ENCODE assay signal across 8 cellular contexts in genomic region chr20:50172347-50173013, GRCh38. TPM values are rescaled to one million over a fixed set of nuclear protein-coding genes. Genes with fewer than 3 reads are reported as not detected.
DNase-seq lines count a peak whose midpoint lies in the region; ATAC-seq, FAIRE-seq and TF ChIP-seq lines count a peak whose summit lies in the region.

No MANE protein-coding gene starts in this region.

- H3K4me3 ChIP-seq in GM12878, result no peak overlapping the region
- H3K4me3 ChIP-seq in iPS-18a (ENCODE audit: low read length), result peak overlapping the region; percentile 72

- H3K9ac ChIP-seq in GM12878 (ENCODE audit: control insufficient read depth, insufficient read depth, low read length), result no peak overlapping the region
- H3K9ac ChIP-seq in iPS-18a (ENCODE audit: low read length), result peak overlapping the region; percentile 53

- no peaks in the 10 kb centered on the region for H3K27me3 ChIP-seq in GM12878 (replicated peaks in 1 of 2; ENCODE audit: control insufficient read depth in 2 of 2, insufficient read depth in 2 of 2, low read length in 1 of 2)
- H3K27me3 ChIP-seq in iPS-18a (ENCODE audit: control insufficient read depth, insufficient read depth, low read length), result no peaks in the 10 kb centered on the region

- in situ Hi-C loops in GM12878 (cut with MboI), result no loop called here

- no peak for TF ChIP-seq EP300 in GM12878 (IDR thresholded peaks at IDR 0.05; ENCODE audit: borderline replicate concordance in 1 of 2, control insufficient read depth in 1 of 2, low read depth in 2 of 2, low read length in 2 of 2)

- H3K27ac ChIP-seq in GM12878 (ENCODE audit: control insufficient read depth, insufficient read depth) (no peak overlapping the region), iPS-18a (ENCODE audit: low read length) (no peak overlapping the region)

- POLR2A ChIA-PET in GM12878 (lab: Charles Lee), result interaction anchor here (0.6 to 1.0 kb wide), 2 partner anchors 33 to 57 kb away, joined by 4 to 9 read pairs; no protein-coding TSS in a partner anchor

- no peaks in the 10 kb centered on the region for H3K79me2 ChIP-seq in GM12878 (ENCODE audit: control insufficient read depth, insufficient read depth, low read length)

- peak overlapping the region; percentile 46 for H3K4me2 ChIP-seq in GM12878 (ENCODE audit: control insufficient read depth, insufficient read depth)

- WGBS in GM12878 (ENCODE audit: insufficient coverage, insufficient replicate concordance, low lambda C conversion rate, missing lambda C conversion rate), result 11% methylated on average over 24 of the region's 36 CpGs

- no peak for FAIRE-seq in GM12878 (lab: Jason Lieb, UNC)

- H3K9me3 ChIP-seq in GM12878 (replicated peaks; ENCODE audit: control insufficient read depth, insufficient read depth, low read length) (no peaks in the 10 kb centered on the region), iPS-18a (ENCODE audit: control insufficient read depth, low read depth, low read length) (no peaks in the 10 kb centered on the region)

- no peak for TF ChIP-seq RAD21 in GM12878 (IDR thresholded peaks at IDR 0.05; ENCODE audit: insufficient read depth, low read depth, low read length)

- TF ChIP-seq POLR2A in GM12878 (IDR thresholded peaks at IDR 0.05; ENCODE audit: low read depth, low read length), result no peak

- H3K4me1 ChIP-seq in GM12878 (ENCODE audit: control insufficient read depth, insufficient read depth, low read length) (no peaks in the 10 kb centered on the region), iPS-18a (ENCODE audit: control insufficient read depth, low read depth, low read length) (peaks cover 12% of the 10 kb centered on the region)

- SMC1A ChIA-PET in GM12878 (lab: Charles Lee; ENCODE audit: uncharacterized antibody, unreplicated experiment), result interaction anchor here (1.3 kb wide), 1 partner anchor 52 kb away, joined by 3 read pairs; no protein-coding TSS in a partner anchor

- H3K27ac Mint-ChIP-seq in activated naive CD4-positive, alpha-beta T cell treated with anti-CD3 and anti-CD28 coated beads, Interleukin-2, amount 50 U/mL, for 72 hours, result no peak overlapping the region

- TF ChIP-seq CTCF in GM12878 (IDR thresholded peaks at IDR 0.05 in 2 of 3, conservative IDR thresholded peaks at IDR 0.05 in 1 of 3; ENCODE audit: control insufficient read depth in 2 of 3, extremely low read depth in 1 of 3, insufficient read depth in 1 of 3, low read depth in 3 of 3, low read length in 3 of 3), result no peak

- no TSS peak for BruUV-seq in GM12878 (replicated peaks; lab: Mats Ljungman, UMichigan)

- peak overlapping the region; percentile 77 for H2AFZ ChIP-seq in GM12878 (ENCODE audit: control insufficient read depth, low read depth, low read length)

- no peaks in the 10 kb centered on the region for H3K9me3 Mint-ChIP-seq in activated naive CD4-positive, alpha-beta T cell treated with anti-CD3 and anti-CD28 coated beads, Interleukin-2, amount 50 U/mL, for 72 hours

- RAD21 ChIA-PET in GM12878 (lab: Charles Lee; ENCODE audit: unreplicated experiment), result interaction anchor here (0.6 kb wide), 1 partner anchor 786 kb away, joined by 4 read pairs; no protein-coding TSS in a partner anchor

- H3K36me3 ChIP-seq in GM12878 (ENCODE audit: control insufficient read depth in 2 of 2, insufficient read depth in 2 of 2, low read length in 1 of 2) (no peaks in the 10 kb centered on the region), iPS-18a (ENCODE audit: control insufficient read depth, low read depth, low read length) (no peaks in the 10 kb centered on the region)

- no peaks in the 10 kb centered on the region for H3K36me3 Mint-ChIP-seq in activated naive CD4-positive, alpha-beta T cell treated with anti-CD3 and anti-CD28 coated beads, Interleukin-2, amount 50 U/mL, for 72 hours

- DNase-seq in activated naive CD4-positive, alpha-beta T cell treated with anti-CD3 and anti-CD28 coated beads, Interleukin-2, amount 50 U/mL, for 72 hours (ENCODE audit: low spot score in 2 of 2), result no peak
- no peak for DNase-seq in activated naive CD4-positive, alpha-beta T cell treated with anti-CD3 and anti-CD28 coated beads, Interleukin-2, amount 50 U/mL, for 16 hours
- DNase-seq in GM12878 (ENCODE audit: low read depth, low spot score) (no peak), sciatic nerve (ENCODE audit: low spot score) (peak; percentile 90), cortex of kidney (lab: John Stamatoyannopoulos, UW) (no peak)
- DNase-seq in activated CD8-positive, alpha-beta memory T cell treated with anti-CD3 and anti-CD28 coated beads for 24 hours, result no peak

- intact Hi-C loops in GM12878 (cut with micrococcal nuclease; ENCODE audit: unreplicated experiment) (no loop called here), sciatic nerve (cut with DNase I) (loop anchor here (5.0 kb wide), 1 partner anchor 190 kb away; the partner anchor contains the start of gene SNAI1)

- CTCF ChIA-PET in GM12878 (lab: Yijun Ruan, JAX), result interaction anchor here (0.6 to 9.3 kb wide), 3 partner anchors 53 to 193 kb away, joined by 3 to 219 read pairs (median 10); no protein-coding TSS in a partner anchor

- no peaks in the 10 kb centered on the region for H4K20me1 ChIP-seq in GM12878 (ENCODE audit: control insufficient read depth, insufficient read depth)

- ATAC-seq in activated naive CD4-positive, alpha-beta T cell treated with anti-CD3 and anti-CD28 coated beads, Interleukin-2, amount 50 U/mL, for 72 hours, result peak; percentile 48 to 80
- peak; percentile 62 for ATAC-seq in GM12878
- ATAC-seq in sciatic nerve, result peak; percentile 96
- no peak for ATAC-seq in HG02571 (IDR thresholded peaks at IDR 0.05; ENCODE audit: unreplicated experiment)

TF ChIP-seq in GM12878, 131 proteins besides CTCF, POLR2A, EP300 and RAD21:
- TF ChIP-seq NBN (IDR thresholded peaks at IDR 0.05), result no peak
- no peak for TF ChIP-seq HDAC6 (IDR thresholded peaks at IDR 0.05; ENCODE audit: unreplicated experiment)

RNA-seq across cellular contexts. Expression of gene CEBPB, which starts 18.1 kb away (rescaled TPM):
- 10 to 100 TPM; 29.0 to 50.9 TPM for total RNA-seq in activated naive CD4-positive, alpha-beta T cell treated with anti-CD3 and anti-CD28 coated beads, Interleukin-2, amount 50 U/mL, for 72 hours
- 1.1 and 2.0 TPM in 2 replicates for total RNA-seq in GM12878 (2013; cell fraction: nucleolus; rRNA removed)
- total RNA-seq in GM12878 (2014; rRNA removed) (4.1 and 5.9 TPM in 2 replicates), GM12878 (2014; rRNA removed; fragmentation: Illumina TruSeq; extraction: Trizol) (1.3 and 1.5 TPM in 2 replicates), GM12878 (2021) (6.9 and 8.8 TPM in 2 replicates), sciatic nerve (113 TPM)
- polyA plus RNA-seq in GM12878 (2011; ENCODE audit: low read depth), result not detected
- polyA plus RNA-seq in GM12878 (2011; rRNA removed) (1.6 and 1.9 TPM in 2 replicates), GM12878 (2014; fragmentation: Illumina TruSeq; extraction: Trizol) (0.22 and 0.62 TPM in 2 replicates), GM12878 (2014; fragmentation: Nextera tagmentation; extraction: Ambion mirVana) (under 1 TPM; 0.18 to 0.73 TPM), GM12878 (2014; rRNA removed) (7.3 and 8.2 TPM in 2 replicates), GM12878 (2016; fragmentation: Nextera tagmentation; extraction: Ambion mirVana) (1 to 10 TPM in 1 of 2 experiments, under 1 TPM in 1; 0.45 to 6.6 TPM)
- 1.3 and 3.1 TPM in 2 replicates for polyA plus RNA-seq in GM12878 (2011; cell fraction: cytosol; rRNA removed)
- polyA plus RNA-seq in GM12878 (2011; cell fraction: nucleus; rRNA removed), result 3.9 and 5.5 TPM in 2 replicates
- polyA plus RNA-seq in GM12878 (2012), result 2.6 and 2.8 TPM in 2 replicates
- polyA minus RNA-seq in GM12878 (2011; rRNA and poly(A)+ RNA removed), result 0.44 and 0.52 TPM in 2 replicates
- polyA minus RNA-seq in GM12878 (2011; cell fraction: cytosol; rRNA and poly(A)+ RNA removed), result 5.3 and 7.5 TPM in 2 replicates
- 2.4 and 7.8 TPM in 2 replicates for polyA minus RNA-seq in GM12878 (2011; cell fraction: nucleus; rRNA and poly(A)+ RNA removed)

RNA-seq across cellular contexts. Expression of gene PEDS1, which starts 19.0 kb away (rescaled TPM):
- 10 to 100 TPM; 14.8 to 21.2 TPM for total RNA-seq in activated naive CD4-positive, alpha-beta T cell treated with anti-CD3 and anti-CD28 coated beads, Interleukin-2, amount 50 U/mL, for 72 hours
- 8.1 and 8.4 TPM in 2 replicates for total RNA-seq in GM12878 (2013; cell fraction: nucleolus; rRNA removed)
- total RNA-seq in GM12878 (2014; rRNA removed) (24.2 and 24.5 TPM in 2 replicates), GM12878 (2014; rRNA removed; fragmentation: Illumina TruSeq; extraction: Trizol) (12.1 and 12.2 TPM in 2 replicates), GM12878 (2021) (15.1 and 15.4 TPM in 2 replicates), sciatic nerve (39.5 TPM)
- polyA plus RNA-seq in GM12878 (2011; ENCODE audit: low read depth), result 5.8 TPM
- polyA plus RNA-seq in GM12878 (2011; rRNA removed) (5.2 and 15.9 TPM in 2 replicates), GM12878 (2014; fragmentation: Illumina TruSeq; extraction: Trizol) (9.9 and 17.8 TPM in 2 replicates), GM12878 (2014; fragmentation: Nextera tagmentation; extraction: Ambion mirVana) (1 to 10 TPM; 1.7 to 4.3 TPM), GM12878 (2014; rRNA removed) (25.6 and 26.1 TPM in 2 replicates), GM12878 (2016; fragmentation: Nextera tagmentation; extraction: Ambion mirVana) (10 to 100 TPM; 19.7 to 20.9 TPM)
- 21.9 and 24.8 TPM in 2 replicates for polyA plus RNA-seq in GM12878 (2011; cell fraction: cytosol; rRNA removed)
- 11.9 and 13.4 TPM in 2 replicates for polyA plus RNA-seq in GM12878 (2011; cell fraction: nucleus; rRNA removed)
- 10.5 and 11.6 TPM in 2 replicates for polyA plus RNA-seq in GM12878 (2012)
- polyA minus RNA-seq in GM12878 (2011; rRNA and poly(A)+ RNA removed), result 28.9 and 31.5 TPM in 2 replicates
- 11.8 and 15.8 TPM in 2 replicates for polyA minus RNA-seq in GM12878 (2011; cell fraction: cytosol; rRNA and poly(A)+ RNA removed)
- polyA minus RNA-seq in GM12878 (2011; cell fraction: nucleus; rRNA and poly(A)+ RNA removed), result 2.1 and 4.2 TPM in 2 replicates

RNA-seq across cellular contexts. Expression of gene UBE2V1, which starts 59.5 kb away (rescaled TPM):
- total RNA-seq in activated naive CD4-positive, alpha-beta T cell treated with anti-CD3 and anti-CD28 coated beads, Interleukin-2, amount 50 U/mL, for 72 hours, result 100 to 1,000 TPM; 152 to 221 TPM
- total RNA-seq in GM12878 (2013; cell fraction: nucleolus; rRNA removed), result 310 and 312 TPM in 2 replicates
- total RNA-seq in GM12878 (2014; rRNA removed) (51.8 and 57.8 TPM in 2 replicates), GM12878 (2014; rRNA removed; fragmentation: Illumina TruSeq; extraction: Trizol) (87.4 and 90.5 TPM in 2 replicates), GM12878 (2021) (102 and 104 TPM in 2 replicates), sciatic nerve (93.4 TPM)
- 80.2 TPM for polyA plus RNA-seq in GM12878 (2011; ENCODE audit: low read depth)
- polyA plus RNA-seq in GM12878 (2011; rRNA removed) (110 and 131 TPM in 2 replicates), GM12878 (2014; fragmentation: Illumina TruSeq; extraction: Trizol) (219 and 257 TPM in 2 replicates), GM12878 (2014; fragmentation: Nextera tagmentation; extraction: Ambion mirVana) (100 to 1,000 TPM; 151 to 215 TPM), GM12878 (2014; rRNA removed) (109 and 131 TPM in 2 replicates), GM12878 (2016; fragmentation: Nextera tagmentation; extraction: Ambion mirVana) (100 to 1,000 TPM; 181 to 188 TPM)
- polyA plus RNA-seq in GM12878 (2011; cell fraction: cytosol; rRNA removed), result 88.2 and 104 TPM in 2 replicates
- polyA plus RNA-seq in GM12878 (2011; cell fraction: nucleus; rRNA removed), result 79.4 and 82.7 TPM in 2 replicates
- polyA plus RNA-seq in GM12878 (2012), result 116 and 119 TPM in 2 replicates
- 86.5 and 87.4 TPM in 2 replicates for polyA minus RNA-seq in GM12878 (2011; rRNA and poly(A)+ RNA removed)
- polyA minus RNA-seq in GM12878 (2011; cell fraction: cytosol; rRNA and poly(A)+ RNA removed), result 32.2 and 38.4 TPM in 2 replicates
- polyA minus RNA-seq in GM12878 (2011; cell fraction: nucleus; rRNA and poly(A)+ RNA removed), result 50.2 and 71.6 TPM in 2 replicates
